ENCODE assay signal across 22 cellular contexts in the genomic region with DNA sequence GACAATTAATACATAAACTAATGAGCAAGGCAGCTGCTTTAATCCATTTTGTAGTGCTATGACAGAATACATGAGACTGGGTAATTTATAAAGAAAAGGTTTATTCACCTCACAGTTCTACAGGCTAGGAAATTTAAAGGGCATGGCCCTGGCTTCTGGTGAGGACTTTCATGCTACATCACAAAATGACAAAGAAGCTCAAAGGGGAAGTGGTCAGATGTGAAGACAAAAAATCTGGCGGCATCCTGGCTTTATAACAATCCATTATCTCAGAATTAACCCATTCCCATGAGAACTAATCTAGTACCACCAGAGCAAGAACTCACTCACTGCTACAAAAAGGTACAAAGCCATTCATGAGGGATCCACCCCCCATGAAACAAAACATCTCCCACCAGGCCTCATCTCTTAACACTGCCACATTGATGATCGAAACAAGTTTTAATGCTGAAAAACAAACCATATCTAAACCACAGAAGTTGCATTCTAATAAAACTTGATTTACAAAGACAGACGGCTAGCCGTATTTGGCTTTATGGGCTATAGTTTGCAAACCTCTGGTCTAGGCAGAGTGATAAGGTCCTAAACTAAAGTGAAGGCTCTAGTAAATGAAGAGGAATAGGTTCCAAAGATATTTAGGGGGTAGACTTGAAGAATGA. TPM values are rescaled to one million over a fixed set of nuclear protein-coding genes. Genes with fewer than 3 reads are reported as not detected.
DNase-seq lines count a peak whose midpoint lies in the region; ATAC-seq and TF ChIP-seq lines count a peak whose summit lies in the region.
"Had no signal": no experiment of that assay in that cellular context is flagged by ENCODE, and none has a peak within 500 bp of the region (broad histone marks: within the 10 kb centered on the region; RNA-seq: fewer than 3 reads in every experiment).

No MANE protein-coding gene starts in this region.

- H3K9me3 Mint-ChIP-seq in CD14-positive monocyte = peaks cover 11 to 23% (median 15%) of the 10 kb centered on the region in 7 donors
- H3K9me3 Mint-ChIP-seq in IgD-negative memory B cell = peaks cover 3 to 17% (median 3%) of the 10 kb centered on the region in 3 donors
- peaks cover 16% of the 10 kb centered on the region for H3K9me3 Mint-ChIP-seq in activated B cell treated with CpG ODN at 0.5 μM for 24 hours
- peaks cover 6 to 55% (median 23%) of the 10 kb centered on the region in 11 donors for H3K9me3 Mint-ChIP-seq in naive thymus-derived CD4-positive, alpha-beta T cell

- CTCF ChIA-PET in activated B cell treated with CpG ODN at 0.5 μM for 24 hours (lab: Charles Lee) = no interaction called here
- CTCF ChIA-PET in naive thymus-derived CD4-positive, alpha-beta T cell (lab: Charles Lee) = no interaction called here

- peaks cover 17 to 22% of the 10 kb centered on the region in 2 donors for H3K36me3 Mint-ChIP-seq in CD14-positive monocyte
- peaks cover 7% of the 10 kb centered on the region for H3K36me3 Mint-ChIP-seq in IgD-negative memory B cell
- H3K36me3 Mint-ChIP-seq in activated B cell treated with CpG ODN at 0.5 μM for 24 hours (ENCODE audit: low read depth) = peaks cover 13% of the 10 kb centered on the region
- peaks cover 5 to 55% (median 40%) of the 10 kb centered on the region in 5 donors for H3K36me3 Mint-ChIP-seq in naive thymus-derived CD4-positive, alpha-beta T cell

- H3K27ac Mint-ChIP-seq in CD14-positive monocyte (peak overlapping the region; percentile 6 to 78 (median 17)), IgD-negative memory B cell (peak overlapping the region in 2 of 3 donors; percentile 6 to 82), activated B cell treated with CpG ODN at 0.5 μM for 24 hours (peak overlapping the region; percentile 11)
- peak overlapping the region in 8 of 9 donors; percentile 5 to 69 (median 38) for H3K27ac Mint-ChIP-seq in naive thymus-derived CD4-positive, alpha-beta T cell

- H3K27me3 ChIP-seq in naive thymus-derived CD4-positive, alpha-beta T cell (ENCODE audit: control insufficient read depth in 2 of 2, insufficient read depth in 2 of 2, low read length in 2 of 2) = no peaks in the 10 kb centered on the region
- H3K27me3 ChIP-seq: ascending aorta, esophagus muscularis mucosa, right lobe of liver had no signal

- no peak for ATAC-seq in activated B cell treated with CpG ODN at 0.5 μM for 24 hours (ENCODE audit: low read depth)
- peak; percentile 45 for ATAC-seq in naive thymus-derived CD4-positive, alpha-beta T cell
- ATAC-seq in HG03521 (IDR thresholded peaks at IDR 0.05; ENCODE audit: unreplicated experiment) = no peak
- ATAC-seq: K562, right lobe of liver had no signal

- no peak overlapping the region for H3K4me3 Mint-ChIP-seq in CD14-positive monocyte
- peak overlapping the region in 1 of 4 donors; percentile 56 for H3K4me3 Mint-ChIP-seq in IgD-negative memory B cell
- peak overlapping the region; percentile 9 for H3K4me3 Mint-ChIP-seq in activated B cell treated with CpG ODN at 0.5 μM for 24 hours
- H3K4me3 Mint-ChIP-seq in naive thymus-derived CD4-positive, alpha-beta T cell = peak overlapping the region in 9 of 10 donors; percentile 6 to 62 (median 46)

- DNase-seq in CD14-positive monocyte (ENCODE audit: low spot score) (no peak), activated B cell treated with CpG ODN at 0.5 μM for 24 hours (no peak), RPMI8226 (no peak), NCI-H2227 treated with DMSO at 0.1 percent for 48 hours (lab: John Stamatoyannopoulos, UW) (no peak)
- no peak for DNase-seq in naive thymus-derived CD4-positive, alpha-beta T cell
- DNase-seq in stimulated activated CD4-positive, alpha-beta T cell treated with anti-CD3 and anti-CD28 coated beads, Interleukin-15, amount 100 ng/mL, for 24 hours = no peak
- DNase-seq: activated naive CD4-positive, alpha-beta T cell; COR-L47; DMS79 treated with DMSO at 0.1 percent for 48 hours; effector CD8-positive, alpha-beta T cell; GOT3; mammary epithelial cell; NCI-H1105; NCI-H2081 treated with DMSO at 0.1 percent for 48 hours; NCI-H524; right lobe of liver had no signal

- H3K36me3 ChIP-seq in naive thymus-derived CD4-positive, alpha-beta T cell (ENCODE audit: control insufficient read depth in 2 of 3, insufficient read depth in 3 of 3, low read length in 3 of 3) = no peaks in the 10 kb centered on the region
- H3K36me3 ChIP-seq: ascending aorta, esophagus muscularis mucosa, right lobe of liver, thoracic aorta had no signal

- H3K4me1 ChIP-seq in naive thymus-derived CD4-positive, alpha-beta T cell (ENCODE audit: control insufficient read depth in 2 of 2, insufficient read depth in 2 of 2, low read length in 2 of 2) = peaks cover 21 to 32% of the 10 kb centered on the region in 2 donors

- H3K27me3 Mint-ChIP-seq in CD14-positive monocyte (ENCODE audit: low read depth in 3 of 3) = no peaks in the 10 kb centered on the region
- no peaks in the 10 kb centered on the region for H3K27me3 Mint-ChIP-seq in IgD-negative memory B cell
- H3K27me3 Mint-ChIP-seq in activated B cell treated with CpG ODN at 0.5 μM for 24 hours = no peaks in the 10 kb centered on the region
- H3K27me3 Mint-ChIP-seq in naive thymus-derived CD4-positive, alpha-beta T cell = no peaks in the 10 kb centered on the region

- no peak for TF ChIP-seq CTCF in CD14-positive monocyte (IDR thresholded peaks at IDR 0.05)
- TF ChIP-seq CTCF in activated B cell treated with CpG ODN at 0.5 μM for 24 hours (IDR thresholded peaks at IDR 0.05) = no peak

- H3K9me3 ChIP-seq in naive thymus-derived CD4-positive, alpha-beta T cell (ENCODE audit: control insufficient read depth in 2 of 3, low read length in 3 of 3) = peaks cover 0 to 11% (median under 1%) of the 10 kb centered on the region in 3 experiments

- intact Hi-C loops in CD14-positive monocyte (cut with micrococcal nuclease) = no loop called here
- intact Hi-C loops in activated B cell treated with CpG ODN at 0.5 μM for 24 hours (cut with micrococcal nuclease) = no loop called here
- intact Hi-C loops in naive thymus-derived CD4-positive, alpha-beta T cell (cut with micrococcal nuclease) = loop anchor here in 1 of 2 donors (5.0 kb wide), 1 partner anchor 42 kb away; a partner anchor contains a TSS

- H3K4me3 ChIP-seq in naive thymus-derived CD4-positive, alpha-beta T cell (ENCODE audit: low read length) = no peak overlapping the region
- H3K4me3 ChIP-seq: ascending aorta, esophagus muscularis mucosa, K562, right lobe of liver, thoracic aorta had no signal

- POLR2A ChIA-PET in activated B cell treated with CpG ODN at 0.5 μM for 24 hours (lab: Charles Lee) = interaction anchor here (0.8 kb wide), 1 partner anchor 45 kb away, joined by 3 read pairs; no protein-coding TSS in a partner anchor
- POLR2A ChIA-PET in naive thymus-derived CD4-positive, alpha-beta T cell (lab: Charles Lee) = no interaction called here

- H3K4me1 Mint-ChIP-seq in CD14-positive monocyte (peaks cover 26% of the 10 kb centered on the region), IgD-negative memory B cell (peaks cover 45 to 53% (median 49%) of the 10 kb centered on the region in 3 donors), activated B cell treated with CpG ODN at 0.5 μM for 24 hours (peaks cover 62% of the 10 kb centered on the region)
- H3K4me1 Mint-ChIP-seq in naive thymus-derived CD4-positive, alpha-beta T cell = peaks cover 36 to 89% (median 75%) of the 10 kb centered on the region in 7 donors

- H3K27ac ChIP-seq in naive thymus-derived CD4-positive, alpha-beta T cell (ENCODE audit: low read depth, low read length) = no peak overlapping the region
- H3K27ac ChIP-seq: ascending aorta, esophagus muscularis mucosa, right lobe of liver, thoracic aorta had no signal

RNA-seq across cellular contexts. Expression of a gene that starts 44.2 kb away (rescaled TPM):
- polyA plus RNA-seq in CD14-positive monocyte = 10 to 100 TPM; 16.2 to 20.6 TPM
- 11.5 TPM for polyA plus RNA-seq in IgD-negative memory B cell
- 30.8 and 35.4 TPM in 2 replicates for total RNA-seq in activated B cell treated with CpG ODN at 0.5 μM for 24 hours
- 10 to 100 TPM; 32.9 to 42.9 (median 38.6) TPM for total RNA-seq in naive thymus-derived CD4-positive, alpha-beta T cell
- 10 to 100 TPM; 13.4 to 15.7 TPM for polyA plus RNA-seq in naive thymus-derived CD4-positive, alpha-beta T cell

Comparison
In these comparisons a context has a peak if more than half of its experiments do, and no peak if none do; other contexts are left out.
1. H3K4me3 Mint-ChIP-seq: peak in activated B cell treated with CpG ODN at 0.5 μM for 24 hours (single experiment) and naive thymus-derived CD4-positive, alpha-beta T cell (9 of 10); none in CD14-positive monocyte (0 of 2).
2. Peak in every context shown above with its lines, with median percentiles within 50 percentile points of each other: H3K27ac Mint-ChIP-seq.